In genomic region chr9:131290039-131290766, GRCh38 we compare ENCODE assay signal across 9 cellular contexts. TPM values are rescaled to one million over a fixed set of nuclear protein-coding genes. Genes with fewer than 3 reads are reported as not detected.
DNase-seq lines count a peak whose midpoint lies in the region; ATAC-seq, FAIRE-seq and TF ChIP-seq lines count a peak whose summit lies in the region.
"Had no signal": no experiment of that assay in that cellular context is flagged by ENCODE, and none has a peak within 500 bp of the region (broad histone marks: within the 10 kb centered on the region; RNA-seq: fewer than 3 reads in every experiment).

No MANE protein-coding gene starts in this region.

- H3K4me1 ChIP-seq in RWPE2 (ENCODE audit: insufficient read depth, poor library complexity, severe bottlenecking) (no peaks in the 10 kb centered on the region), muscle layer of colon (ENCODE audit: insufficient read depth, low read length) (peaks cover 19% of the 10 kb centered on the region), transverse colon (peaks cover 0 to 11% (median 7%) of the 10 kb centered on the region in 4 donors)

- H3K27ac ChIP-seq in RWPE2 (ENCODE audit: poor library complexity, severe bottlenecking) (no peak overlapping the region), muscle layer of colon (ENCODE audit: low read depth, low read length) (peak overlapping the region; percentile 53), transverse colon (peak overlapping the region; percentile 38 to 76 (median 62))

- intact Hi-C loops in transverse colon (cut with DNase I; ENCODE audit: low total_unique reads): no loop called here
- intact Hi-C loops in lower leg skin (cut with DNase I; ENCODE audit: low total_unique reads): no loop called here

- DNase-seq in RWPE2 (ENCODE audit: low spot score) (no peak), epithelial cell of proximal tubule (ENCODE audit: low read depth) (no peak), transverse colon (no peak), GM12892 (ENCODE audit: insufficient read length) (no peak), lower leg skin (ENCODE audit: low spot score in 2 of 2) (no peak), NCI-H2081 treated with DMSO at 0.1 percent for 48 hours (lab: John Stamatoyannopoulos, UW) (no peak)
- DNase-seq: activated gamma-delta T cell had no signal

- H3K9me3 ChIP-seq in RWPE2 (ENCODE audit: severe bottlenecking): no peaks in the 10 kb centered on the region
- H3K9me3 ChIP-seq in muscle layer of colon (ENCODE audit: low read length): no peaks in the 10 kb centered on the region
- H3K9me3 ChIP-seq in transverse colon: no peaks in the 10 kb centered on the region

- H3K27me3 ChIP-seq in RWPE2 (ENCODE audit: insufficient read depth, poor library complexity, severe bottlenecking): no peaks in the 10 kb centered on the region
- H3K27me3 ChIP-seq in muscle layer of colon (ENCODE audit: control insufficient read depth in 1 of 2, insufficient read depth in 2 of 2, low read length in 2 of 2): no peaks in the 10 kb centered on the region
- no peaks in the 10 kb centered on the region for H3K27me3 ChIP-seq in transverse colon

- peak overlapping the region; percentile 53 for H3K9ac ChIP-seq in muscle layer of colon (ENCODE audit: low read length)

- ATAC-seq in RWPE2 (ENCODE audit: low read depth) (no peak), HG03342 (IDR thresholded peaks at IDR 0.05; ENCODE audit: unreplicated experiment) (no peak)

- FAIRE-seq in GM12892 (lab: Jason Lieb, UNC): no peak

- TF ChIP-seq CTCF in RWPE2 (IDR thresholded peaks at IDR 0.05; ENCODE audit: poor library complexity, severe bottlenecking) (no peak), epithelial cell of proximal tubule (conservative IDR thresholded peaks at IDR 0.05; ENCODE audit: low read depth, low read length) (no peak), transverse colon (IDR thresholded peaks at IDR 0.05) (no peak), lower leg skin (IDR thresholded peaks at IDR 0.05) (no peak)

- 79% methylated on average over 33 of the region's 34 CpGs; no CpG with 5 or more reads in 1 of the 2 donors for WGBS in transverse colon (ENCODE audit: low coverage in 1 of 2), 2 donors
- 70 to 81% methylated on average over 5 to 19 of the region's 34 CpGs for WGBS in lower leg skin, 2 donors

- TF ChIP-seq POLR2A in transverse colon (IDR thresholded peaks at IDR 0.05) (no peak), GM12892 (IDR thresholded peaks at IDR 0.05; ENCODE audit: low read depth, low read length) (no peak), lower leg skin (IDR thresholded peaks at IDR 0.05) (no peak)

- no peak for TF ChIP-seq EP300 in transverse colon (IDR thresholded peaks at IDR 0.05; ENCODE audit: low read depth)

- peak overlapping the region; percentile 23 for H3K4me3 ChIP-seq in RWPE2 (ENCODE audit: severe bottlenecking)
- peak overlapping the region; percentile 58 for H3K4me3 ChIP-seq in epithelial cell of proximal tubule (ENCODE audit: low read depth, low read length)
- peak overlapping the region; percentile 51 to 72 for H3K4me3 ChIP-seq in muscle layer of colon (ENCODE audit: low read depth in 1 of 2, low read length in 2 of 2)
- H3K4me3 ChIP-seq in transverse colon: peak overlapping the region; percentile 28 to 45 (median 30)
- H3K4me3 ChIP-seq in lower leg skin (ENCODE audit: low read depth, poor library complexity, severe bottlenecking): no peak overlapping the region

- H3K36me3 ChIP-seq in RWPE2 (ENCODE audit: low read depth) (no peaks in the 10 kb centered on the region), muscle layer of colon (ENCODE audit: insufficient read depth, low read length) (no peaks in the 10 kb centered on the region), transverse colon (no peaks in the 10 kb centered on the region)

- in situ Hi-C loops in transverse colon (cut with MboI; ENCODE audit: low pct_ligation_motif_present in 1 of 4, low pct_unique_long_range_greater_than_20kb in 1 of 4, low sequenced_read_pairs in 3 of 4): no loop called here

RNA-seq across cellular contexts. Expression of gene PLPP7, which starts 0.7 kb away (rescaled TPM):
- total RNA-seq in epithelial cell of proximal tubule: 0.65 and 2.2 TPM in 2 replicates
- 10 to 100 TPM in 1 of 4 donors, 1 to 10 TPM in 3; 3.0 to 10.3 (median 4.1) TPM for total RNA-seq in transverse colon
- not detected for polyA plus RNA-seq in GM12892 (2012; ENCODE audit: missing spikeins)
- 1 to 10 TPM in 2 of 4 donors, under 1 TPM in 1, not detected in 1; 0.27 to 2.6 (median 1.1) TPM for total RNA-seq in lower leg skin

RNA-seq across cellular contexts. Expression of gene FAM78A, which starts 13.9 kb away (rescaled TPM):
- total RNA-seq in epithelial cell of proximal tubule (under 0.01 and 0.29 TPM in 2 replicates), transverse colon (1 to 10 TPM in 3 of 4 donors, under 1 TPM in 1; 1.00 to 3.4 (median 2.2) TPM), lower leg skin (1 to 10 TPM in 2 of 4 donors, under 1 TPM in 2; 0.55 to 1.7 (median 1.2) TPM)
- 6.8 TPM for polyA plus RNA-seq in GM12892 (2012; ENCODE audit: missing spikeins)
